Comparison of ENCODE assay signal across 18 cellular contexts in the genomic region with DNA sequence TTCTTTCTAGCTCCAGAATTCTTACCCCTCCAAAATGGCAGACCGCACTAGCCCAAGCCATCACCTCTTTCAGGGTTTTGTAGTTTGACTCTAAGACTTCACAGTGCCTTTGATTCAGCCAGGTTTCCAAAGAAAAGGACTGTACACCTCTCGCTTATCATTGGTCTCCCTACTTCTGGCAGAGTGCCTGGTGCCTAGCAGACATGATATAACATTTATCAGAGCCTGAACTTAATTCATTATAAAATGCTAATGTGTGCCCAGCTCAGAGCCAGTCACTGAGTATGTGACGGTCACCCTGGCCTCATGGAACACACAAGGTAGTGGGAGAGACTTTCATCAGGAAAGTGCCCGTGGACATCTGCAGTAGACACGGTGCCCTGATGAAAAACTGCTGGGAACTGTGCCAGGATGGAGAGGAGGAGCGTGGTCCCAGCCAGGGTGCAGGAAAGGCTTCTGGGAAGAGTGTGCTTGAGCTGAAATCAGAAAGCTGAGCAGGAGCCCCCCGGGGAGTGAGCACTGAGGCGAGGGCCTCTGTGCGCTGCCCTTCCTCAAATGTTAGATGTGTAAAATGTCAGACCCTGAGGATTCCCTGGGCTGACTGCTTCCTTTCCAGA. TPM values are rescaled to one million over a fixed set of nuclear protein-coding genes. Genes with fewer than 3 reads are reported as not detected.
DNase-seq lines count a peak whose midpoint lies in the region; ATAC-seq and TF ChIP-seq lines count a peak whose summit lies in the region.
"Had no signal": no experiment of that assay in that cellular context is flagged by ENCODE, and none has a peak within 500 bp of the region (broad histone marks: within the 10 kb centered on the region; RNA-seq: fewer than 3 reads in every experiment).

No MANE protein-coding gene starts in this region.

- peak overlapping the region; percentile 18 for H3K27ac Mint-ChIP-seq in activated CD8-positive, alpha-beta T cell treated with anti-CD3 and anti-CD28 coated beads, Interleukin-2, amount 10 ng/mL, durations not matched to agents 7 days and 5 days
- no peak overlapping the region for H3K27ac Mint-ChIP-seq in activated CD8-positive, alpha-beta T cell treated with anti-CD3 and anti-CD28 coated beads for 36 hours
- H3K27ac Mint-ChIP-seq in activated T-helper 1 cell treated with anti-CD3 and anti-CD28 coated beads, Interleukin-12 subunit alpha, Interleukin-12 subunit beta, Interleukin-2, Interleukin-4 antibody, amounts not matched to agents 30 ng/mL and 10 ng/mL and 1 ng/mL, durations not matched to agents 14 hours and 24 hours and 36 hours: peak overlapping the region; percentile 86
- peak overlapping the region; percentile 44 for H3K27ac Mint-ChIP-seq in neural crest cell (ENCODE audit: unreplicated experiment)
- H3K27ac Mint-ChIP-seq: CD4-positive, alpha-beta T cell; dendritic cell treated with granulocyte-macrophage colony-stimulating factor and Interleukin-4, amounts not matched to agents 40 ng/mL and 50 ng/mL, for 4 days; neural progenitor cell had no signal

- H3K4me1 Mint-ChIP-seq in activated CD8-positive, alpha-beta T cell treated with anti-CD3 and anti-CD28 coated beads, Interleukin-2, amount 10 ng/mL, durations not matched to agents 7 days and 5 days (ENCODE audit: low read depth): peaks cover 20% of the 10 kb centered on the region
- peaks cover 12% of the 10 kb centered on the region for H3K4me1 Mint-ChIP-seq in activated CD8-positive, alpha-beta T cell treated with anti-CD3 and anti-CD28 coated beads for 36 hours (ENCODE audit: low read depth)
- H3K4me1 Mint-ChIP-seq in activated T-helper 1 cell treated with anti-CD3 and anti-CD28 coated beads, Interleukin-12 subunit alpha, Interleukin-12 subunit beta, Interleukin-2, Interleukin-4 antibody, amounts not matched to agents 30 ng/mL and 10 ng/mL and 1 ng/mL, durations not matched to agents 14 hours and 24 hours and 36 hours (ENCODE audit: low read depth): peaks cover 40% of the 10 kb centered on the region
- H3K4me1 Mint-ChIP-seq in neural crest cell: peaks cover 7% of the 10 kb centered on the region

- in situ Hi-C loops in G401 (cut with HindIII; ENCODE audit: low sequenced_read_pairs): no loop called here

- H3K27me3 Mint-ChIP-seq in activated CD8-positive, alpha-beta T cell treated with anti-CD3 and anti-CD28 coated beads, Interleukin-2, amount 10 ng/mL, durations not matched to agents 7 days and 5 days (ENCODE audit: low read depth): no peaks in the 10 kb centered on the region
- no peaks in the 10 kb centered on the region for H3K27me3 Mint-ChIP-seq in activated CD8-positive, alpha-beta T cell treated with anti-CD3 and anti-CD28 coated beads for 36 hours
- H3K27me3 Mint-ChIP-seq in activated T-helper 1 cell treated with anti-CD3 and anti-CD28 coated beads, Interleukin-12 subunit alpha, Interleukin-12 subunit beta, Interleukin-2, Interleukin-4 antibody, amounts not matched to agents 30 ng/mL and 10 ng/mL and 1 ng/mL, durations not matched to agents 14 hours and 24 hours and 36 hours (ENCODE audit: insufficient read depth): no peaks in the 10 kb centered on the region
- no peaks in the 10 kb centered on the region for H3K27me3 Mint-ChIP-seq in neural crest cell (ENCODE audit: low read depth)
- H3K27me3 Mint-ChIP-seq: CD4-positive, alpha-beta T cell; dendritic cell treated with granulocyte-macrophage colony-stimulating factor and Interleukin-4, amounts not matched to agents 40 ng/mL and 50 ng/mL, for 4 days had no signal

- POLR2A ChIA-PET in activated CD8-positive, alpha-beta T cell treated with anti-CD3 and anti-CD28 coated beads, Interleukin-2, amount 10 ng/mL, durations not matched to agents 7 days and 5 days (lab: Charles Lee): interaction anchor here (1.1 to 1.6 kb wide), 2 partner anchors 242 to 303 kb away, joined by 4 read pairs; partner anchors contain the start of gene WSB1
- POLR2A ChIA-PET in activated CD8-positive, alpha-beta T cell treated with anti-CD3 and anti-CD28 coated beads for 36 hours (lab: Charles Lee): interaction anchor here (0.7 to 1.2 kb wide), 2 partner anchors 115 to 139 kb away, joined by 3 to 4 read pairs; no protein-coding TSS in a partner anchor

- DNase-seq in activated CD8-positive, alpha-beta T cell treated with anti-CD3 and anti-CD28 coated beads, Interleukin-2, amount 10 ng/mL, durations not matched to agents 7 days and 5 days: no peak
- no peak for DNase-seq in activated CD8-positive, alpha-beta T cell treated with anti-CD3 and anti-CD28 coated beads for 36 hours
- peak; percentile 32 for DNase-seq in G401 (ENCODE audit: low spot score)
- no peak for DNase-seq in activated T-helper 1 cell treated with anti-CD3 and anti-CD28 coated beads, Interleukin-12 subunit alpha, Interleukin-12 subunit beta, Interleukin-2, Interleukin-4 antibody, amounts not matched to agents 30 ng/mL and 10 ng/mL and 1 ng/mL, durations not matched to agents 14 hours and 24 hours and 36 hours (ENCODE audit: low spot score)
- no peak for DNase-seq in neural crest cell (ENCODE audit: low read depth, low spot score)
- DNase-seq in DMS153 treated with DMSO at 0.1 percent for 48 hours (lab: John Stamatoyannopoulos, UW; ENCODE audit: unreplicated experiment): no peak
- no peak for DNase-seq in 8988T
- DNase-seq: CD4-positive, alpha-beta T cell; DND-41; left ventricle myocardium inferior; NCI-H1436; stimulated activated naive CD4-positive, alpha-beta T cell; tibial artery; WERI-Rb-1 had no signal

- ATAC-seq in activated CD8-positive, alpha-beta T cell treated with anti-CD3 and anti-CD28 coated beads, Interleukin-2, amount 10 ng/mL, durations not matched to agents 7 days and 5 days: no peak
- no peak for ATAC-seq in activated CD8-positive, alpha-beta T cell treated with anti-CD3 and anti-CD28 coated beads for 36 hours
- no peak for ATAC-seq in GM18511 (IDR thresholded peaks at IDR 0.05; ENCODE audit: unreplicated experiment)
- ATAC-seq: Panc1 had no signal

- no peak for TF ChIP-seq CTCF in activated CD8-positive, alpha-beta T cell treated with anti-CD3 and anti-CD28 coated beads for 36 hours (IDR thresholded peaks at IDR 0.05)
- no peak for TF ChIP-seq CTCF in neural crest cell (conservative IDR thresholded peaks at IDR 0.05)

- H3K9me3 Mint-ChIP-seq in activated CD8-positive, alpha-beta T cell treated with anti-CD3 and anti-CD28 coated beads, Interleukin-2, amount 10 ng/mL, durations not matched to agents 7 days and 5 days (ENCODE audit: insufficient read depth): no peaks in the 10 kb centered on the region
- no peaks in the 10 kb centered on the region for H3K9me3 Mint-ChIP-seq in activated CD8-positive, alpha-beta T cell treated with anti-CD3 and anti-CD28 coated beads for 36 hours
- no peaks in the 10 kb centered on the region for H3K9me3 Mint-ChIP-seq in activated T-helper 1 cell treated with anti-CD3 and anti-CD28 coated beads, Interleukin-12 subunit alpha, Interleukin-12 subunit beta, Interleukin-2, Interleukin-4 antibody, amounts not matched to agents 30 ng/mL and 10 ng/mL and 1 ng/mL, durations not matched to agents 14 hours and 24 hours and 36 hours
- H3K9me3 Mint-ChIP-seq in neural crest cell: no peaks in the 10 kb centered on the region
- H3K9me3 Mint-ChIP-seq: CD4-positive, alpha-beta T cell; dendritic cell treated with granulocyte-macrophage colony-stimulating factor and Interleukin-4, amounts not matched to agents 40 ng/mL and 50 ng/mL, for 4 days; neural progenitor cell had no signal

- peaks cover 32% of the 10 kb centered on the region for H3K36me3 Mint-ChIP-seq in activated CD8-positive, alpha-beta T cell treated with anti-CD3 and anti-CD28 coated beads, Interleukin-2, amount 10 ng/mL, durations not matched to agents 7 days and 5 days (ENCODE audit: low read depth)
- H3K36me3 Mint-ChIP-seq in activated CD8-positive, alpha-beta T cell treated with anti-CD3 and anti-CD28 coated beads for 36 hours (ENCODE audit: low read depth): peaks cover 23% of the 10 kb centered on the region
- peaks cover 46% of the 10 kb centered on the region for H3K36me3 Mint-ChIP-seq in activated T-helper 1 cell treated with anti-CD3 and anti-CD28 coated beads, Interleukin-12 subunit alpha, Interleukin-12 subunit beta, Interleukin-2, Interleukin-4 antibody, amounts not matched to agents 30 ng/mL and 10 ng/mL and 1 ng/mL, durations not matched to agents 14 hours and 24 hours and 36 hours (ENCODE audit: low read depth)
- H3K36me3 Mint-ChIP-seq in neural crest cell (ENCODE audit: low read depth): no peaks in the 10 kb centered on the region
- H3K36me3 Mint-ChIP-seq: neural progenitor cell had no signal

- no peak overlapping the region for H3K4me3 Mint-ChIP-seq in activated CD8-positive, alpha-beta T cell treated with anti-CD3 and anti-CD28 coated beads, Interleukin-2, amount 10 ng/mL, durations not matched to agents 7 days and 5 days
- no peak overlapping the region for H3K4me3 Mint-ChIP-seq in activated CD8-positive, alpha-beta T cell treated with anti-CD3 and anti-CD28 coated beads for 36 hours
- no peak overlapping the region for H3K4me3 Mint-ChIP-seq in activated T-helper 1 cell treated with anti-CD3 and anti-CD28 coated beads, Interleukin-12 subunit alpha, Interleukin-12 subunit beta, Interleukin-2, Interleukin-4 antibody, amounts not matched to agents 30 ng/mL and 10 ng/mL and 1 ng/mL, durations not matched to agents 14 hours and 24 hours and 36 hours
- no peak overlapping the region for H3K4me3 Mint-ChIP-seq in neural crest cell
- H3K4me3 Mint-ChIP-seq: CD4-positive, alpha-beta T cell; dendritic cell treated with granulocyte-macrophage colony-stimulating factor and Interleukin-4, amounts not matched to agents 40 ng/mL and 50 ng/mL, for 4 days; neural progenitor cell had no signal

- CTCF ChIA-PET in activated CD8-positive, alpha-beta T cell treated with anti-CD3 and anti-CD28 coated beads, Interleukin-2, amount 10 ng/mL, durations not matched to agents 7 days and 5 days (lab: Charles Lee): interaction anchor here (0.7 to 6.9 kb wide), 8 partner anchors 15 to 360 kb away, joined by 3 to 73 read pairs (median 7); partner anchors contain the start of gene KSR1
- CTCF ChIA-PET in activated CD8-positive, alpha-beta T cell treated with anti-CD3 and anti-CD28 coated beads for 36 hours (lab: Charles Lee): interaction anchor here (1.0 to 11.1 kb wide), 6 partner anchors 26 to 359 kb away, joined by 3 to 161 read pairs (median 35); partner anchors contain the start of gene KSR1

- intact Hi-C loops in activated CD8-positive, alpha-beta T cell treated with anti-CD3 and anti-CD28 coated beads for 36 hours (cut with micrococcal nuclease): loop anchor here (5.0 kb wide), 2 partner anchors 139 to 214 kb away; partner anchors contain the start of gene KSR1
- intact Hi-C loops in activated T-helper 1 cell treated with anti-CD3 and anti-CD28 coated beads, Interleukin-12 subunit alpha, Interleukin-12 subunit beta, Interleukin-2, Interleukin-4 antibody, amounts not matched to agents 30 ng/mL and 10 ng/mL and 1 ng/mL, durations not matched to agents 14 hours and 24 hours and 36 hours (cut with micrococcal nuclease): no loop called here

RNA-seq across cellular contexts. Expression of gene LGALS9, which starts 34.3 kb away (rescaled TPM):
- 100 to 1,000 TPM; 160 to 173 TPM for total RNA-seq in activated CD8-positive, alpha-beta T cell treated with anti-CD3 and anti-CD28 coated beads, Interleukin-2, amount 10 ng/mL, durations not matched to agents 7 days and 5 days
- 10 to 100 TPM; 17.3 to 18.4 TPM for total RNA-seq in activated CD8-positive, alpha-beta T cell treated with anti-CD3 and anti-CD28 coated beads for 36 hours
- not detected in 2 replicates for total RNA-seq in G401 (2014; rRNA removed; shearing (Covaris generic))
- total RNA-seq in activated T-helper 1 cell treated with anti-CD3 and anti-CD28 coated beads, Interleukin-12 subunit alpha, Interleukin-12 subunit beta, Interleukin-2, Interleukin-4 antibody, amounts not matched to agents 30 ng/mL and 10 ng/mL and 1 ng/mL, durations not matched to agents 14 hours and 24 hours and 36 hours: 38.4 and 39.7 TPM in 2 replicates
- 0.84 and 2.1 TPM in 2 replicates for total RNA-seq in neural crest cell
